ENCODE assay signal across 1 cellular context in genomic region chr14:61749264-61749663, GRCh38.
TF ChIP-seq lines count a peak whose summit lies in the region.

No MANE protein-coding gene starts in this region.

TF ChIP-seq in SK-N-SH, 30 proteins besides CTCF, POLR2A, EP300 and RAD21 (continued from another document):
- TF ChIP-seq REST (IDR thresholded peaks at IDR 0.05; ENCODE audit: low read depth, low read length): no peak
